8 cellular contexts compared by ENCODE assay signal in the genomic region with DNA sequence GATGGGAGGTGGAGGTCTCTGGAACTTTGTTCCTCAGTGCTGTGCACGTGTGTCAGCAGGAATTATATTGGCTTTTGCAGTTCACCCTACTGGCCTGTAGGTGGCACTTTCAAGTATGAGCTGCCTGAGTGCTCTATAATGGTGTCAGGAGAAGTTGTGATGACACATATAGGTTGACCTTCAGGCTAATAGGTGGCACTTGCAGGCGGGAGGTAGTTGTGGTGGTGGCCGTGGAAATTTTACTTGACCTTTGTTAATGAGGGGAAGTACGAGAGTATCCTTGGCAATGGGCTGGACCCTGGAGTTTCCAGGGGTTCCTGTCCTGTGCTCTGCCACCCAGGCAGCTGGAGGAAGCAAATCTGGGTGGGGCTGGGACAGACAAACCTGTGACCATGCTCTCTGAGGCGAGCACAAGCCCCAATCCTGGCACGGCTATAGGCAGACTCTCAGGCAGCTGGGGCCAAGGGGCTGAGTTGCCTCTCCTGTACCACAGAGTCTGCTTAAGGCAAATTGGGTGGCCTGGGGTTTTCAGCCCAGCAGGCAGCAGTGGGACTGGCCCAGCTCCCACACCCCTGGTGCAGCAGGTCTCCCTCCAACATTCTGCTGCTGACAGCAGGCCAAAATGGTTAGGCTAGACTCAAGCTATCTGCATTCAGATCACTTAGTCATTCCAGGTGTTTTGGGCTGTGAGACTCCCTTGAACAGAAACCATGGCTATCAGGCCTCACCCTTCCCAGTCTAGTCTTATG.
DNase-seq lines count a peak whose midpoint lies in the region; ATAC-seq and TF ChIP-seq lines count a peak whose summit lies in the region.

No MANE protein-coding gene starts in this region.

- H3K4me3 Mint-ChIP-seq in endodermal cell (no peak overlapping the region), neural progenitor cell (no peak overlapping the region)
- H3K4me3 Mint-ChIP-seq in activated T-helper 1 cell treated with anti-CD3 and anti-CD28 coated beads, Interleukin-12 subunit alpha, Interleukin-12 subunit beta, Interleukin-2, Interleukin-4 antibody, amounts not matched to agents 30 ng/mL and 10 ng/mL and 1 ng/mL, durations not matched to agents 14 hours and 24 hours and 36 hours = no peak overlapping the region

- H3K4me3 ChIP-seq in H7 (ENCODE audit: insufficient read depth, low read depth, low read length) (no peak overlapping the region), KMS-11 (IDR thresholded peaks at IDR 0.05; ENCODE audit: insufficient read depth, low read depth, low read length) (no peak overlapping the region), endodermal cell (ENCODE audit: low read length) (no peak overlapping the region), neural progenitor cell (no peak overlapping the region)

- no peak overlapping the region for H3K27ac ChIP-seq in KMS-11
- no peak overlapping the region for H3K27ac ChIP-seq in endodermal cell (ENCODE audit: low read depth, low read length)
- no peak overlapping the region for H3K27ac ChIP-seq in neural progenitor cell

- H4K20me1 ChIP-seq in KMS-11 (ENCODE audit: insufficient read depth) (no peaks in the 10 kb centered on the region), neural progenitor cell (ENCODE audit: low read depth) (no peaks in the 10 kb centered on the region)

- TF ChIP-seq CTCF in KMS-11 (conservative IDR thresholded peaks at IDR 0.05; ENCODE audit: low read depth, low read length) (peak; percentile 74), endodermal cell (conservative IDR thresholded peaks at IDR 0.05) (peak; percentile 84), neural progenitor cell (IDR thresholded peaks at IDR 0.05) (peak; percentile 76)

- intact Hi-C loops in Right ventricle myocardium superior (cut with DNase I) = no loop called here
- intact Hi-C loops in left ventricle myocardium superior (cut with micrococcal nuclease) = no loop called here
- intact Hi-C loops in activated T-helper 1 cell treated with anti-CD3 and anti-CD28 coated beads, Interleukin-12 subunit alpha, Interleukin-12 subunit beta, Interleukin-2, Interleukin-4 antibody, amounts not matched to agents 30 ng/mL and 10 ng/mL and 1 ng/mL, durations not matched to agents 14 hours and 24 hours and 36 hours (cut with micrococcal nuclease) = loop anchor here (2.0 to 5.0 kb wide), 2 partner anchors 60 to 148 kb away; a partner anchor contains a TSS

- H3K36me3 Mint-ChIP-seq in endodermal cell (ENCODE audit: low read depth) (no peaks in the 10 kb centered on the region), neural progenitor cell (no peaks in the 10 kb centered on the region)
- H3K36me3 Mint-ChIP-seq in activated T-helper 1 cell treated with anti-CD3 and anti-CD28 coated beads, Interleukin-12 subunit alpha, Interleukin-12 subunit beta, Interleukin-2, Interleukin-4 antibody, amounts not matched to agents 30 ng/mL and 10 ng/mL and 1 ng/mL, durations not matched to agents 14 hours and 24 hours and 36 hours (ENCODE audit: low read depth) = no peaks in the 10 kb centered on the region

- no peaks in the 10 kb centered on the region for H3K36me3 ChIP-seq in H7 (replicated peaks; ENCODE audit: control insufficient read depth, insufficient read depth, low read length)
- H3K36me3 ChIP-seq in KMS-11 (ENCODE audit: insufficient read depth) = no peaks in the 10 kb centered on the region
- H3K36me3 ChIP-seq in endodermal cell (ENCODE audit: control insufficient read depth, insufficient read depth, low read length) = no peaks in the 10 kb centered on the region
- no peaks in the 10 kb centered on the region for H3K36me3 ChIP-seq in neural progenitor cell

- H3K9ac ChIP-seq in KMS-11 (no peak overlapping the region), endodermal cell (ENCODE audit: extremely low read depth, low read length, poor library complexity, severe bottlenecking) (no peak overlapping the region), neural progenitor cell (no peak overlapping the region)

- H3K27me3 Mint-ChIP-seq in endodermal cell (ENCODE audit: insufficient read depth) (no peaks in the 10 kb centered on the region), neural progenitor cell (ENCODE audit: insufficient read depth, low read depth) (no peaks in the 10 kb centered on the region)
- no peaks in the 10 kb centered on the region for H3K27me3 Mint-ChIP-seq in activated T-helper 1 cell treated with anti-CD3 and anti-CD28 coated beads, Interleukin-12 subunit alpha, Interleukin-12 subunit beta, Interleukin-2, Interleukin-4 antibody, amounts not matched to agents 30 ng/mL and 10 ng/mL and 1 ng/mL, durations not matched to agents 14 hours and 24 hours and 36 hours (ENCODE audit: insufficient read depth)

- no peaks in the 10 kb centered on the region for H3F3A ChIP-seq in neural progenitor cell (ENCODE audit: low read depth)

- H3K9me3 Mint-ChIP-seq in endodermal cell (no peaks in the 10 kb centered on the region), neural progenitor cell (no peaks in the 10 kb centered on the region)
- H3K9me3 Mint-ChIP-seq in activated T-helper 1 cell treated with anti-CD3 and anti-CD28 coated beads, Interleukin-12 subunit alpha, Interleukin-12 subunit beta, Interleukin-2, Interleukin-4 antibody, amounts not matched to agents 30 ng/mL and 10 ng/mL and 1 ng/mL, durations not matched to agents 14 hours and 24 hours and 36 hours = no peaks in the 10 kb centered on the region

- H3K27me3 ChIP-seq in H7 (ENCODE audit: control insufficient read depth, insufficient read depth, low read length) = no peaks in the 10 kb centered on the region
- no peaks in the 10 kb centered on the region for H3K27me3 ChIP-seq in KMS-11 (ENCODE audit: insufficient read depth, low read depth)
- no peaks in the 10 kb centered on the region for H3K27me3 ChIP-seq in endodermal cell (ENCODE audit: control insufficient read depth, insufficient read depth, low read length, poor library complexity, severe bottlenecking)
- no peaks in the 10 kb centered on the region for H3K27me3 ChIP-seq in neural progenitor cell

- H3K4me2 ChIP-seq in KMS-11 = no peak overlapping the region
- no peak overlapping the region for H3K4me2 ChIP-seq in neural progenitor cell

- H3K4me1 ChIP-seq in KMS-11 (ENCODE audit: low read depth, poor library complexity, severe bottlenecking) = no peaks in the 10 kb centered on the region
- no peaks in the 10 kb centered on the region for H3K4me1 ChIP-seq in endodermal cell (ENCODE audit: control insufficient read depth, insufficient read depth, low read length)
- no peaks in the 10 kb centered on the region for H3K4me1 ChIP-seq in neural progenitor cell

- ATAC-seq in Right ventricle myocardium superior (ENCODE audit: poor library complexity) (peak; percentile 39), left ventricle myocardium superior (no peak)

- H3K4me1 Mint-ChIP-seq in endodermal cell (peaks cover 3% of the 10 kb centered on the region), neural progenitor cell (no peaks in the 10 kb centered on the region)
- H3K4me1 Mint-ChIP-seq in activated T-helper 1 cell treated with anti-CD3 and anti-CD28 coated beads, Interleukin-12 subunit alpha, Interleukin-12 subunit beta, Interleukin-2, Interleukin-4 antibody, amounts not matched to agents 30 ng/mL and 10 ng/mL and 1 ng/mL, durations not matched to agents 14 hours and 24 hours and 36 hours (ENCODE audit: low read depth) = peaks cover 13% of the 10 kb centered on the region

- DNase-seq in Right ventricle myocardium superior (no peak), left ventricle myocardium superior (no peak), H7 (peak; percentile 48), UCSD-AML1 (lab: John Stamatoyannopoulos, UW; ENCODE audit: unreplicated experiment) (peak; percentile 14), endodermal cell (peak; percentile 80), neural progenitor cell (ENCODE audit: low spot score) (peak; percentile 54)
- DNase-seq in activated T-helper 1 cell treated with anti-CD3 and anti-CD28 coated beads, Interleukin-12 subunit alpha, Interleukin-12 subunit beta, Interleukin-2, Interleukin-4 antibody, amounts not matched to agents 30 ng/mL and 10 ng/mL and 1 ng/mL, durations not matched to agents 14 hours and 24 hours and 36 hours (ENCODE audit: low spot score) = no peak

- WGBS in endodermal cell (ENCODE audit: insufficient coverage in 1 of 2, insufficient read length in 1 of 2), 2 experiments = 75 to 89% methylated on average over 5 to 6 of the region's 6 CpGs

- H3K9me3 ChIP-seq in endodermal cell (ENCODE audit: control insufficient read depth, low read length) = no peaks in the 10 kb centered on the region
- no peaks in the 10 kb centered on the region for H3K9me3 ChIP-seq in neural progenitor cell (ENCODE audit: low read depth)

- H2AFZ ChIP-seq in KMS-11 (ENCODE audit: low read depth) = no peak overlapping the region
- H2AFZ ChIP-seq in neural progenitor cell (replicated peaks) = peak overlapping the region; percentile 55

- H3K79me2 ChIP-seq in KMS-11 (ENCODE audit: insufficient read depth, low read depth) (no peaks in the 10 kb centered on the region), neural progenitor cell (ENCODE audit: low read depth) (no peaks in the 10 kb centered on the region)

- H3K27ac Mint-ChIP-seq in endodermal cell (no peak overlapping the region), neural progenitor cell (no peak overlapping the region)
- H3K27ac Mint-ChIP-seq in activated T-helper 1 cell treated with anti-CD3 and anti-CD28 coated beads, Interleukin-12 subunit alpha, Interleukin-12 subunit beta, Interleukin-2, Interleukin-4 antibody, amounts not matched to agents 30 ng/mL and 10 ng/mL and 1 ng/mL, durations not matched to agents 14 hours and 24 hours and 36 hours = no peak overlapping the region

Comparison
In these comparisons a context has a peak if more than half of its experiments do, and no peak if none do; other contexts are left out.
1. DNase-seq: peak in H7 (single experiment), UCSD-AML1 (single experiment), endodermal cell (single experiment) and neural progenitor cell (single experiment); none in Right ventricle myocardium superior (single experiment), left ventricle myocardium superior (single experiment) and activated T-helper 1 cell treated with anti-CD3 and anti-CD28 coated beads, Interleukin-12 subunit alpha, Interleukin-12 subunit beta, Interleukin-2, Interleukin-4 antibody, amounts not matched to agents 30 ng/mL and 10 ng/mL and 1 ng/mL, durations not matched to agents 14 hours and 24 hours and 36 hours (single experiment).
2. Peak in every context shown above with its lines, with median percentiles within 50 percentile points of each other: CTCF ChIP-seq.